10 cellular contexts compared by ENCODE assay signal in the genomic region with DNA sequence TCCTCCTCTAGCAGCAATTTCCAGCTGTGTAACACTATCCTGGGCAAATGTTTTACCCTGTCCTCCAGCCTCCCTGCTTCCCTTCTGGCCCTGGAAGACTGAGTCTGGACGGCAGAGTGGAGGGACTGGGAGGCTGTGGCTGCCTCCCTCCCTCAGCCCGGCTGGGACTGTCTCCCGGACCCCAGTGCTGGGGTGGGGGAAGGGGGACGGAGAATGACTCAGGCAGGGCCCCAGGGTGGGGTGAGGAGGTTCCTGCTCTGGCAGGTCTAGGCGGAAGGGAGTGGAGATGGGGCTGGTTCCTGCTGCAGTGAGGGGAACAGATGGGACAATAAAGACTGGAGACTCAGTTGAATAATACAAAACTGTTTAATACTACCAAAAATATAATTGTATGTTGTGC. TPM values are rescaled to one million over a fixed set of nuclear protein-coding genes. Genes with fewer than 3 reads are reported as not detected.
A peak's percentile ranks its signal among the peaks of the same experiment; 100 is the strongest.
DNase-seq lines count a peak whose midpoint lies in the region; ATAC-seq and TF ChIP-seq lines count a peak whose summit lies in the region.
"Had no signal": no experiment of that assay in that cellular context is flagged by ENCODE, and none has a peak within 500 bp of the region (broad histone marks: within the 10 kb centered on the region; RNA-seq: fewer than 3 reads in every experiment).

No MANE protein-coding gene starts in this region.

- H3K9me3 ChIP-seq in NT2/D1 (ENCODE audit: insufficient read depth, low read length) = no peaks in the 10 kb centered on the region

- H3K36me3 ChIP-seq in NT2/D1 (ENCODE audit: insufficient read depth, insufficient read length, low read length) = peaks cover 52% of the 10 kb centered on the region

- DNase-seq in ELF-1 (ENCODE audit: low read depth, low spot score) = peak; percentile 26
- no peak for DNase-seq in NT2/D1 (ENCODE audit: low read depth, low spot score)
- peak; percentile 81 for DNase-seq in epithelial cell of esophagus (ENCODE audit: low read depth)
- DNase-seq in posterior vena cava (ENCODE audit: low spot score) = peak; percentile 84
- DNase-seq in mesenteric fat pad (ENCODE audit: low spot score) = no peak
- DNase-seq in kidney tubule cell (ENCODE audit: low spot score) = no peak
- DNase-seq: activated naive CD4-positive, alpha-beta T cell treated with Interleukin-2 at 50 U/mL for 16 hours; NCI-H510A treated with DMSO at 0.1 percent for 48 hours had no signal

- no peaks in the 10 kb centered on the region for H3K27me3 ChIP-seq in NT2/D1 (ENCODE audit: insufficient read depth, insufficient read length)

- H3K4me3 ChIP-seq in NT2/D1 (ENCODE audit: insufficient read length, low read depth) (peak overlapping the region; percentile 50), epithelial cell of esophagus (ENCODE audit: low read length) (peak overlapping the region; percentile 94)

- intact Hi-C loops in posterior vena cava (cut with DNase I) = no loop called here

- TF ChIP-seq CTCF in epithelial cell of esophagus (IDR thresholded peaks at IDR 0.05; ENCODE audit: insufficient read depth, low read depth, low read length, missing control alignments) = no peak

- peaks cover 16% of the 10 kb centered on the region for H3K4me1 ChIP-seq in NT2/D1 (ENCODE audit: insufficient read depth, insufficient read length)

- no peak for ATAC-seq in GM18907 (IDR thresholded peaks at IDR 0.05; ENCODE audit: unreplicated experiment)
- no peak for ATAC-seq in HG02763 (IDR thresholded peaks at IDR 0.05; ENCODE audit: unreplicated experiment)

- peak overlapping the region; percentile 81 for H3K9ac ChIP-seq in NT2/D1 (ENCODE audit: insufficient read length, low read depth)

RNA-seq across cellular contexts. Expression of a gene that starts 2.1 kb away (rescaled TPM):
- total RNA-seq in posterior vena cava = 1 to 10 TPM; 2.1 to 2.5 TPM
- total RNA-seq in mesenteric fat pad = not detected

RNA-seq across cellular contexts. Expression of a gene that starts 4.2 kb away (rescaled TPM):
- total RNA-seq in posterior vena cava (10 to 100 TPM; 24.7 to 31.2 TPM), mesenteric fat pad (55.2 TPM)

RNA-seq across cellular contexts. Expression of a gene that starts 8.4 kb away (rescaled TPM):
- total RNA-seq in posterior vena cava (100 to 1,000 TPM; 111 to 158 TPM), mesenteric fat pad (286 TPM)

RNA-seq across cellular contexts. Expression of a gene that starts 26.1 kb away (rescaled TPM):
- 10 to 100 TPM; 36.2 to 48.2 TPM for total RNA-seq in posterior vena cava
- 48.7 TPM for total RNA-seq in mesenteric fat pad

RNA-seq across cellular contexts. Expression of a gene that starts 26.9 kb away (rescaled TPM):
- 10 to 100 TPM; 25.4 to 31.6 TPM for total RNA-seq in posterior vena cava
- total RNA-seq in mesenteric fat pad = 36.1 TPM

Comparison
In these comparisons a context has a peak if more than half of its experiments do, and no peak if none do; other contexts are left out.
1. DNase-seq: peak in ELF-1 (single experiment), epithelial cell of esophagus (single experiment) and posterior vena cava (single experiment); none in NT2/D1 (single experiment), mesenteric fat pad (single experiment) and kidney tubule cell (single experiment).